1 cellular context compared by ENCODE assay signal in the genomic region with DNA sequence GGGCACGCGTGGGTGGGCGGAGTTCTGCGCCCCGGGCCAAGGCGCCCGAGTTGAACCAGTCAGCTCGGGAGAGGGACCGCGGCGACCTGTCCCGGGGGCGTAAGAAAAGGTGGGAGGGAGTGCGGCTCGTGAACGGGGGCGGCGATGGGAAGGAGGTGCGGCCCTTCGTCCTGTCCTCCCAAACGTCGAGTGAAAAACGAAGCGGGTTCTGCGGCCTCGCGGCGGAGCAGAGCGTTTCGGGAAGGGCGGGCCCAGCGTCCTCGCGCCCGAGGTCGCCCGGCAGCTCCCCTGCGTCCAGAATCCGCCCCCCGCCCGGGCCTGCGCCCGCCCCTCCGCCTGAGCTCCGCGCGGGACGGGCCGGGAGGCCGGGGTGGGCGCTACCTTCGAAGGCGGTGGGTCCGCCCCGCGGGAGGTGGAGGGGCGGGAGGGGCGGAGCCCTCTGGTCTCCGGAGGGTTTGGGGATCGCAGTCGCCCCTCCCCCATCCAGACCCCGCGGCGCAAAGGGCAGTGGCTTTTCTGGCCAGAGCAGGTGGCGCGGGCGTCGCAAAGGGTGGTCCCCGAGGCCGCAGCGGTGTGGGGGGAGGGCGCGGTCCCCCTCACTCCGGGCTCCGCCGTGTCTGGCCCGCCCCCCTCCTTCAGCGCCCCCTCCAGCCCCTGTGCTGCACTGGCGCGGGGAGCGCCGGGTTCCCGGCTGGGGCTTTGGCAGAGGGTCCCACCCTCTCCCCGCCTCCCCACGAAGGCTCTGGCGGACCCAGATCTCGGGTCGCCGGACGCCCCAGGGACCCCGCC.
TF ChIP-seq lines count a peak whose summit lies in the region.

No MANE protein-coding gene starts in this region.

TF ChIP-seq in HepG2, 621 proteins besides CTCF, POLR2A, EP300 and RAD21 (continued from another document and continues in another):
- TF ChIP-seq NR2F1 (CRISPR knock-in tag; IDR thresholded peaks at IDR 0.05) (no peak), CC2D1A (CRISPR knock-in tag; IDR thresholded peaks at IDR 0.05) (no peak), ZNF331 (CRISPR knock-in tag; IDR thresholded peaks at IDR 0.05) (no peak), ZNF570 (CRISPR knock-in tag; IDR thresholded peaks at IDR 0.05; ENCODE audit: borderline replicate concordance) (no peak; the same call in 1 of the 2 replicates), SUZ12 (IDR thresholded peaks at IDR 0.05; ENCODE audit: low read depth, low read length) (no peak), ZNF30 (CRISPR knock-in tag; IDR thresholded peaks at IDR 0.05) (no peak), ZFP37 (CRISPR knock-in tag; IDR thresholded peaks at IDR 0.05; ENCODE audit: borderline replicate concordance) (0 out of 2 replicates have a peak, but pooled peaks have one; percentile 44), ZNF33A (CRISPR knock-in tag; IDR thresholded peaks at IDR 0.05; ENCODE audit: borderline replicate concordance) (no peak), GATAD2A (CRISPR knock-in tag; IDR thresholded peaks at IDR 0.05) (0 out of 2 replicates have a peak, but pooled peaks have one; percentile 22), MBNL3 (CRISPR knock-in tag; conservative IDR thresholded peaks at IDR 0.05) (no peak), ZBTB1 (CRISPR knock-in tag; IDR thresholded peaks at IDR 0.05; ENCODE audit: borderline replicate concordance) (no peak), ZNF446 (CRISPR knock-in tag; IDR thresholded peaks at IDR 0.05) (no peak), MED8 (CRISPR knock-in tag; IDR thresholded peaks at IDR 0.05; ENCODE audit: insufficient replicate concordance) (peak; percentile 73), PITX1 (CRISPR knock-in tag; IDR thresholded peaks at IDR 0.05) (peak; percentile 43; the same call in 1 of the 2 replicates), ZNF780A (CRISPR knock-in tag; IDR thresholded peaks at IDR 0.05) (peak; percentile 24; the same call in 1 of the 2 replicates), PCBP1 (IDR thresholded peaks at IDR 0.05; ENCODE audit: borderline replicate concordance, low read depth, low read length) (no peak), SP5 (CRISPR knock-in tag; IDR thresholded peaks at IDR 0.05; ENCODE audit: borderline replicate concordance, low read depth) (peak; percentile 31), KDM1A (CRISPR knock-in tag; IDR thresholded peaks at IDR 0.05) (no peak), ZNF333 (CRISPR knock-in tag; IDR thresholded peaks at IDR 0.05; ENCODE audit: borderline replicate concordance) (no peak), ZNF317 (CRISPR knock-in tag; IDR thresholded peaks at IDR 0.05) (no peak), GABPB1 (CRISPR knock-in tag; IDR thresholded peaks at IDR 0.05) (peak; percentile 35; the same call in 1 of the 2 replicates), SYNCRIP (IDR thresholded peaks at IDR 0.05; ENCODE audit: insufficient read depth, low read depth, low read length) (no peak), SRF (IDR thresholded peaks at IDR 0.05; ENCODE audit: low read depth, low read length) (no peak), MED1 (CRISPR knock-in tag; IDR thresholded peaks at IDR 0.05) (peak; percentile 41; the same call in 1 of the 2 replicates), ZNF790 (CRISPR knock-in tag; IDR thresholded peaks at IDR 0.05; ENCODE audit: borderline replicate concordance) (peak; percentile 56; the same call in 1 of the 2 replicates)
- TF ChIP-seq, protein P1, sequence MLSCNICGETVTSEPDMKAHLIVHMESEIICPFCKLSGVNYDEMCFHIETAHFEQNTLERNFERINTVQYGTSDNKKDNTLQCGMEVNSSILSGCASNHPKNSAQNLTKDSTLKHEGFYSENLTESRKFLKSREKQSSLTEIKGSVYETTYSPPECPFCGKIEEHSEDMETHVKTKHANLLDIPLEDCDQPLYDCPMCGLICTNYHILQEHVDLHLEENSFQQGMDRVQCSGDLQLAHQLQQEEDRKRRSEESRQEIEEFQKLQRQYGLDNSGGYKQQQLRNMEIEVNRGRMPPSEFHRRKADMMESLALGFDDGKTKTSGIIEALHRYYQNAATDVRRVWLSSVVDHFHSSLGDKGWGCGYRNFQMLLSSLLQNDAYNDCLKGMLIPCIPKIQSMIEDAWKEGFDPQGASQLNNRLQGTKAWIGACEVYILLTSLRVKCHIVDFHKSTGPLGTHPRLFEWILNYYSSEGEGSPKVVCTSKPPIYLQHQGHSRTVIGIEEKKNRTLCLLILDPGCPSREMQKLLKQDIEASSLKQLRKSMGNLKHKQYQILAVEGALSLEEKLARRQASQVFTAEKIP (CRISPR knock-in tag; IDR thresholded peaks at IDR 0.05; ENCODE audit: borderline replicate concordance): no peak
- TF ChIP-seq, protein P2, sequence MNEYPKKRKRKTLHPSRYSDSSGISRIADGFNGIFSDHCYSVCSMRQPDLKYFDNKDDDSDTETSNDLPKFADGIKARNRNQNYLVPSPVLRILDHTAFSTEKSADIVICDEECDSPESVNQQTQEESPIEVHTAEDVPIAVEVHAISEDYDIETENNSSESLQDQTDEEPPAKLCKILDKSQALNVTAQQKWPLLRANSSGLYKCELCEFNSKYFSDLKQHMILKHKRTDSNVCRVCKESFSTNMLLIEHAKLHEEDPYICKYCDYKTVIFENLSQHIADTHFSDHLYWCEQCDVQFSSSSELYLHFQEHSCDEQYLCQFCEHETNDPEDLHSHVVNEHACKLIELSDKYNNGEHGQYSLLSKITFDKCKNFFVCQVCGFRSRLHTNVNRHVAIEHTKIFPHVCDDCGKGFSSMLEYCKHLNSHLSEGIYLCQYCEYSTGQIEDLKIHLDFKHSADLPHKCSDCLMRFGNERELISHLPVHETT (CRISPR knock-in tag; conservative IDR thresholded peaks at IDR 0.05): peak; percentile 33; the same call in 1 of the 2 replicates
- TF ChIP-seq, protein P3, sequence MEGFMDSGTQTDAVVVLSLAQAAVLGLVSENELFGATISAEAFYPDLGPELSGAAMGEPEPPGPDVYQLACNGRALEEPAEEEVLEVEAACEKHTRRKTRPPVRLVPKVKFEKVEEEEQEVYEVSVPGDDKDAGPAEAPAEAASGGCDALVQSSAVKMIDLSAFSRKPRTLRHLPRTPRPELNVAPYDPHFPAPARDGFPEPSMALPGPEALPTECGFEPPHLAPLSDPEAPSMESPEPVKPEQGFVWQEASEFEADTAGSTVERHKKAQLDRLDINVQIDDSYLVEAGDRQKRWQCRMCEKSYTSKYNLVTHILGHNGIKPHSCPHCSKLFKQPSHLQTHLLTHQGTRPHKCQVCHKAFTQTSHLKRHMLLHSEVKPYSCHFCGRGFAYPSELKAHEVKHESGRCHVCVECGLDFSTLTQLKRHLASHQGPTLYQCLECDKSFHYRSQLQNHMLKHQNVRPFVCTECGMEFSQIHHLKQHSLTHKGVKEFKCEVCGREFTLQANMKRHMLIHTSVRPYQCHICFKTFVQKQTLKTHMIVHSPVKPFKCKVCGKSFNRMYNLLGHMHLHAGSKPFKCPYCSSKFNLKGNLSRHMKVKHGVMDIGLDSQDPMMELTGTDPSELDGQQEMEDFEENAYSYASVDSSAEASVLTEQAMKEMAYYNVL (CRISPR knock-in tag; IDR thresholded peaks at IDR 0.05; ENCODE audit: borderline replicate concordance): no peak
- TF ChIP-seq, protein P4, sequence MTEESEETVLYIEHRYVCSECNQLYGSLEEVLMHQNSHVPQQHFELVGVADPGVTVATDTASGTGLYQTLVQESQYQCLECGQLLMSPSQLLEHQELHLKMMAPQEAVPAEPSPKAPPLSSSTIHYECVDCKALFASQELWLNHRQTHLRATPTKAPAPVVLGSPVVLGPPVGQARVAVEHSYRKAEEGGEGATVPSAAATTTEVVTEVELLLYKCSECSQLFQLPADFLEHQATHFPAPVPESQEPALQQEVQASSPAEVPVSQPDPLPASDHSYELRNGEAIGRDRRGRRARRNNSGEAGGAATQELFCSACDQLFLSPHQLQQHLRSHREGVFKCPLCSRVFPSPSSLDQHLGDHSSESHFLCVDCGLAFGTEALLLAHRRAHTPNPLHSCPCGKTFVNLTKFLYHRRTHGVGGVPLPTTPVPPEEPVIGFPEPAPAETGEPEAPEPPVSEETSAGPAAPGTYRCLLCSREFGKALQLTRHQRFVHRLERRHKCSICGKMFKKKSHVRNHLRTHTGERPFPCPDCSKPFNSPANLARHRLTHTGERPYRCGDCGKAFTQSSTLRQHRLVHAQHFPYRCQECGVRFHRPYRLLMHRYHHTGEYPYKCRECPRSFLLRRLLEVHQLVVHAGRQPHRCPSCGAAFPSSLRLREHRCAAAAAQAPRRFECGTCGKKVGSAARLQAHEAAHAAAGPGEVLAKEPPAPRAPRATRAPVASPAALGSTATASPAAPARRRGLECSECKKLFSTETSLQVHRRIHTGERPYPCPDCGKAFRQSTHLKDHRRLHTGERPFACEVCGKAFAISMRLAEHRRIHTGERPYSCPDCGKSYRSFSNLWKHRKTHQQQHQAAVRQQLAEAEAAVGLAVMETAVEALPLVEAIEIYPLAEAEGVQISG (CRISPR knock-in tag; IDR thresholded peaks at IDR 0.05): peak; percentile 54
- TF ChIP-seq, protein P5, sequence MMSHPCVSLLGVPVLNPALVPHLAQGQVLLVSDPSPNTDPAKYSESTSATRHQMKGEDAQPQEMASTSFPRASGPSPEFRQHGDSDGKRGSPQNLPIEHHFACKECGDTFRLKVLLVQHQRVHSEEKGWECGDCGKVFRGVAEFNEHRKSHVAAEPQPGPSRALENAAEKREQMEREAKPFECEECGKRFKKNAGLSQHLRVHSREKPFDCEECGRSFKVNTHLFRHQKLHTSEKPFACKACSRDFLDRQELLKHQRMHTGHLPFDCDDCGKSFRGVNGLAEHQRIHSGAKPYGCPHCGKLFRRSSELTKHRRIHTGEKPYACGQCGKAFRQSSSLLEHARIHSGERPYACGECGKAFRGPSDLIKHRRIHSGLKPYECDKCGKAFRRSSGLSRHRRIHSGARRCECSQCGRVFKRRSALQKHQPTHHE (CRISPR knock-in tag; IDR thresholded peaks at IDR 0.05; ENCODE audit: borderline replicate concordance): no peak; the same call in 1 of the 2 replicates
- TF ChIP-seq, protein P6, sequence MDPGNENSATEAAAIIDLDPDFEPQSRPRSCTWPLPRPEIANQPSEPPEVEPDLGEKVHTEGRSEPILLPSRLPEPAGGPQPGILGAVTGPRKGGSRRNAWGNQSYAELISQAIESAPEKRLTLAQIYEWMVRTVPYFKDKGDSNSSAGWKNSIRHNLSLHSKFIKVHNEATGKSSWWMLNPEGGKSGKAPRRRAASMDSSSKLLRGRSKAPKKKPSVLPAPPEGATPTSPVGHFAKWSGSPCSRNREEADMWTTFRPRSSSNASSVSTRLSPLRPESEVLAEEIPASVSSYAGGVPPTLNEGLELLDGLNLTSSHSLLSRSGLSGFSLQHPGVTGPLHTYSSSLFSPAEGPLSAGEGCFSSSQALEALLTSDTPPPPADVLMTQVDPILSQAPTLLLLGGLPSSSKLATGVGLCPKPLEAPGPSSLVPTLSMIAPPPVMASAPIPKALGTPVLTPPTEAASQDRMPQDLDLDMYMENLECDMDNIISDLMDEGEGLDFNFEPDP (CRISPR knock-in tag; conservative IDR thresholded peaks at IDR 0.05): no peak
- TF ChIP-seq, protein P7, sequence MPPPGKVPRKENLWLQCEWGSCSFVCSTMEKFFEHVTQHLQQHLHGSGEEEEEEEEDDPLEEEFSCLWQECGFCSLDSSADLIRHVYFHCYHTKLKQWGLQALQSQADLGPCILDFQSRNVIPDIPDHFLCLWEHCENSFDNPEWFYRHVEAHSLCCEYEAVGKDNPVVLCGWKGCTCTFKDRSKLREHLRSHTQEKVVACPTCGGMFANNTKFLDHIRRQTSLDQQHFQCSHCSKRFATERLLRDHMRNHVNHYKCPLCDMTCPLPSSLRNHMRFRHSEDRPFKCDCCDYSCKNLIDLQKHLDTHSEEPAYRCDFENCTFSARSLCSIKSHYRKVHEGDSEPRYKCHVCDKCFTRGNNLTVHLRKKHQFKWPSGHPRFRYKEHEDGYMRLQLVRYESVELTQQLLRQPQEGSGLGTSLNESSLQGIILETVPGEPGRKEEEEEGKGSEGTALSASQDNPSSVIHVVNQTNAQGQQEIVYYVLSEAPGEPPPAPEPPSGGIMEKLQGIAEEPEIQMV (CRISPR knock-in tag; IDR thresholded peaks at IDR 0.05; ENCODE audit: low read depth): 0 out of 2 replicates have a peak, but pooled peaks have one; percentile 39
- TF ChIP-seq, protein P8, sequence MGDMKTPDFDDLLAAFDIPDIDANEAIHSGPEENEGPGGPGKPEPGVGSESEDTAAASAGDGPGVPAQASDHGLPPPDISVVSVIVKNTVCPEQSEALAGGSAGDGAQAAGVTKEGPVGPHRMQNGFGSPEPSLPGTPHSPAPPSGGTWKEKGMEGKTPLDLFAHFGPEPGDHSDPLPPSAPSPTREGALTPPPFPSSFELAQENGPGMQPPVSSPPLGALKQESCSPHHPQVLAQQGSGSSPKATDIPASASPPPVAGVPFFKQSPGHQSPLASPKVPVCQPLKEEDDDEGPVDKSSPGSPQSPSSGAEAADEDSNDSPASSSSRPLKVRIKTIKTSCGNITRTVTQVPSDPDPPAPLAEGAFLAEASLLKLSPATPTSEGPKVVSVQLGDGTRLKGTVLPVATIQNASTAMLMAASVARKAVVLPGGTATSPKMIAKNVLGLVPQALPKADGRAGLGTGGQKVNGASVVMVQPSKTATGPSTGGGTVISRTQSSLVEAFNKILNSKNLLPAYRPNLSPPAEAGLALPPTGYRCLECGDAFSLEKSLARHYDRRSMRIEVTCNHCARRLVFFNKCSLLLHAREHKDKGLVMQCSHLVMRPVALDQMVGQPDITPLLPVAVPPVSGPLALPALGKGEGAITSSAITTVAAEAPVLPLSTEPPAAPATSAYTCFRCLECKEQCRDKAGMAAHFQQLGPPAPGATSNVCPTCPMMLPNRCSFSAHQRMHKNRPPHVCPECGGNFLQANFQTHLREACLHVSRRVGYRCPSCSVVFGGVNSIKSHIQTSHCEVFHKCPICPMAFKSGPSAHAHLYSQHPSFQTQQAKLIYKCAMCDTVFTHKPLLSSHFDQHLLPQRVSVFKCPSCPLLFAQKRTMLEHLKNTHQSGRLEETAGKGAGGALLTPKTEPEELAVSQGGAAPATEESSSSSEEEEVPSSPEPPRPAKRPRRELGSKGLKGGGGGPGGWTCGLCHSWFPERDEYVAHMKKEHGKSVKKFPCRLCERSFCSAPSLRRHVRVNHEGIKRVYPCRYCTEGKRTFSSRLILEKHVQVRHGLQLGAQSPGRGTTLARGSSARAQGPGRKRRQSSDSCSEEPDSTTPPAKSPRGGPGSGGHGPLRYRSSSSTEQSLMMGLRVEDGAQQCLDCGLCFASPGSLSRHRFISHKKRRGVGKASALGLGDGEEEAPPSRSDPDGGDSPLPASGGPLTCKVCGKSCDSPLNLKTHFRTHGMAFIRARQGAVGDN (CRISPR knock-in tag; IDR thresholded peaks at IDR 0.05): peak; percentile 80
- TF ChIP-seq, protein P9, sequence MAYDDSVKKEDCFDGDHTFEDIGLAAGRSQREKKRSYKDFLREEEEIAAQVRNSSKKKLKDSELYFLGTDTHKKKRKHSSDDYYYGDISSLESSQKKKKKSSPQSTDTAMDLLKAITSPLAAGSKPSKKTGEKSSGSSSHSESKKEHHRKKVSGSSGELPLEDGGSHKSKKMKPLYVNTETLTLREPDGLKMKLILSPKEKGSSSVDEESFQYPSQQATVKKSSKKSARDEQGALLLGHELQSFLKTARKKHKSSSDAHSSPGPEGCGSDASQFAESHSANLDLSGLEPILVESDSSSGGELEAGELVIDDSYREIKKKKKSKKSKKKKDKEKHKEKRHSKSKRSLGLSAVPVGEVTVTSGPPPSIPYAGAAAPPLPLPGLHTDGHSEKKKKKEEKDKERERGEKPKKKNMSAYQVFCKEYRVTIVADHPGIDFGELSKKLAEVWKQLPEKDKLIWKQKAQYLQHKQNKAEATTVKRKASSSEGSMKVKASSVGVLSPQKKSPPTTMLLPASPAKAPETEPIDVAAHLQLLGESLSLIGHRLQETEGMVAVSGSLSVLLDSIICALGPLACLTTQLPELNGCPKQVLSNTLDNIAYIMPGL (CRISPR knock-in tag; IDR thresholded peaks at IDR 0.05; ENCODE audit: borderline replicate concordance in 1 of 2, low read depth in 1 of 2): 0 out of 4 replicates have a peak, but pooled peaks of 1 of the 2 experiments have one; percentile 20
- TF ChIP-seq, protein P10, sequence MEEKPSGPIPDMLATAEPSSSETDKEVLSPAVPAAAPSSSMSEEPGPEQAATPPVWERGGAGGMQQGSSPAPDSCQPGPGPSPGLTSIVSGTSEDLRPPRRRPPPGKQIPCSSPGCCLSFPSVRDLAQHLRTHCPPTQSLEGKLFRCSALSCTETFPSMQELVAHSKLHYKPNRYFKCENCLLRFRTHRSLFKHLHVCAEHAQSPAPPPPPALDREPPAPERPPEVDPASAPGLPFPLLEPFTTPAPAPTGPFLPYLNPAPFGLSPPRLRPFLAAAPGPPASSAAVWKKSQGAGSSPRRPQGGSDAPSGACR (CRISPR knock-in tag; IDR thresholded peaks at IDR 0.05): peak; percentile 50; the same call in 1 of the 2 replicates
